In the genomic region with DNA sequence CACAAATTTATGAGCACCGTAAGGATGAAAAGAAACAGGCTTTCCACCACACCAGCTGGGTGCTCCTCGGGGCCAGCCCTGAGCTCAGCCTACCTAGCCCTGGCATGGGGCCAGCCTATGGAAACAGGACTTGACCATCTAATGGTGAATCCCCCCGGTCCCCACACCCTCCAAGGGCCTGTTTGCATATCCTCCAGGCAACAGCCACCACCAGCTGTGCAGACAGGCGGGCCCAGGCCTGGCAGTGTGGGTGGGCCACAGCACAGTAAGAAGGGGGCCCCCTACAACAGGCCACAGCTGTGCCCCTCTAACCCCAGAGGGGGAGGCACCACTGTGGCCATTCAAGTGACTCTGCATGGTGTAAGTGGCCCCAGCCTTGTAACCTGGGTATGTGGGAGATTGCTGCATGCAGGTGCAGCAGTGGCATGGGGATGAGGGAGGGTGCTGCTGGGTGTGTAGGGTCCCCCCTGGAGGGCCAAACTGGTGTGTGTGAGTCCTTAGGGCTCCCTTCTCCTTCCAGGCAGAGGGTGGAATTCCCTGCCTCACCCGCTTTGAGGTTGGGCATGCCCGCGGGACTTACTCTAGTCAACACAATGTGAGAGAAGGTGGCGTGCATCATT, we compare ENCODE assay signal across 17 cellular contexts.
"Had no signal": no experiment of that assay in that cellular context is flagged by ENCODE, and none has a peak within 500 bp of the region (broad histone marks: within the 10 kb centered on the region; RNA-seq: fewer than 3 reads in every experiment).

No MANE protein-coding gene starts in this region.

- H3K9me3 ChIP-seq: body of pancreas, transverse colon, uterus had no signal

- H3K4me1 Mint-ChIP-seq: activated B cell treated with CpG ODN at 0.5 μM for 24 hours had no signal

- ATAC-seq: activated CD8-positive, alpha-beta T cell treated with anti-CD3 and anti-CD28 coated beads, Interleukin-2, amount 10 ng/mL, durations not matched to agents 7 days and 5 days; activated T-cell treated with anti-CD3 and anti-CD28 coated beads, Interleukin-2, amount 50 U/mL, for 4 hours; body of pancreas; foreskin keratinocyte; left cardiac atrium had no signal

- H3K36me3 ChIP-seq: transverse colon, uterus had no signal

- H3K4me1 ChIP-seq: body of pancreas, foreskin keratinocyte, transverse colon, uterus had no signal

- H3K27ac ChIP-seq: body of pancreas, foreskin keratinocyte, hepatocyte, transverse colon, uterus had no signal

- H3K9me3 Mint-ChIP-seq: activated B cell treated with CpG ODN at 0.5 μM for 24 hours; activated naive CD4-positive, alpha-beta T cell treated with anti-CD3 and anti-CD28 coated beads for 36 hours; activated T-cell treated with anti-CD3 and anti-CD28 coated beads, Interleukin-2, amount 50 U/mL, for 4 hours; nephron had no signal

- FAIRE-seq: colon had no signal

- DNase-seq: activated B cell treated with CpG ODN at 0.5 μM for 24 hours; activated CD4-positive, alpha-beta T cell treated with anti-CD3 and anti-CD28 coated beads for 48 hours; activated CD8-positive, alpha-beta T cell treated with anti-CD3 and anti-CD28 coated beads, Interleukin-2, amount 10 ng/mL, durations not matched to agents 7 days and 5 days; activated naive CD4-positive, alpha-beta T cell treated with anti-CD3 and anti-CD28 coated beads for 36 hours; activated T-cell treated with anti-CD3 and anti-CD28 coated beads, Interleukin-2, amount 50 U/mL, for 4 hours; body of pancreas; caudate nucleus; foreskin keratinocyte; left cardiac atrium; nucleus accumbens; stimulated activated naive CD4-positive, alpha-beta T cell treated with Interleukin-2 at 50 U/mL for 16 hours; transverse colon; uterus had no signal

- H3K4me3 Mint-ChIP-seq: activated B cell treated with CpG ODN at 0.5 μM for 24 hours; activated CD8-positive, alpha-beta T cell treated with anti-CD3 and anti-CD28 coated beads, Interleukin-2, amount 10 ng/mL, durations not matched to agents 7 days and 5 days; activated naive CD4-positive, alpha-beta T cell treated with anti-CD3 and anti-CD28 coated beads for 36 hours; activated T-cell treated with anti-CD3 and anti-CD28 coated beads, Interleukin-2, amount 50 U/mL, for 4 hours; nephron had no signal

- H3K27ac Mint-ChIP-seq: activated B cell treated with CpG ODN at 0.5 μM for 24 hours; activated CD8-positive, alpha-beta T cell treated with anti-CD3 and anti-CD28 coated beads, Interleukin-2, amount 10 ng/mL, durations not matched to agents 7 days and 5 days; activated naive CD4-positive, alpha-beta T cell treated with anti-CD3 and anti-CD28 coated beads for 36 hours had no signal

- H3K4me3 ChIP-seq: body of pancreas, hepatocyte, lung, transverse colon, uterus had no signal
